26 cellular contexts compared by ENCODE assay signal in genomic region chr2:240292622-240293021, GRCh38.
"Had no signal": no experiment of that assay in that cellular context is flagged by ENCODE, and none has a peak within 500 bp of the region (broad histone marks: within the 10 kb centered on the region; RNA-seq: fewer than 3 reads in every experiment).

No MANE protein-coding gene starts in this region.

- H3K27me3 ChIP-seq: ascending aorta, body of pancreas, Peyer's patch had no signal

- H3K4me1 Mint-ChIP-seq: activated naive CD8-positive, alpha-beta T cell treated with anti-CD3 and anti-CD28 coated beads, Interleukin-2, amount 50 U/mL, for 24 hours had no signal

- H3K9me3 ChIP-seq: ascending aorta, body of pancreas, Peyer's patch, SJCRH30, SK-N-SH had no signal

- H3K27ac ChIP-seq: ascending aorta, body of pancreas, Peyer's patch, RWPE1, SJCRH30 had no signal

- H3K36me3 Mint-ChIP-seq: activated naive CD4-positive, alpha-beta T cell treated with anti-CD3 and anti-CD28 coated beads, Interleukin-2, amount 50 U/mL, for 72 hours had no signal

- H3K27me3 Mint-ChIP-seq: activated naive CD8-positive, alpha-beta T cell treated with anti-CD3 and anti-CD28 coated beads, Interleukin-2, amount 50 U/mL, for 24 hours had no signal

- ATAC-seq: activated naive CD4-positive, alpha-beta T cell treated with anti-CD3 and anti-CD28 coated beads, Interleukin-2, amount 50 U/mL, for 72 hours; activated naive CD8-positive, alpha-beta T cell treated with anti-CD3 and anti-CD28 coated beads, Interleukin-2, amount 50 U/mL, for 24 hours; activated T-cell treated with anti-CD3 and anti-CD28 coated beads, Interleukin-2, amount 50 U/mL, for 4 hours; body of pancreas; K562 had no signal

- H3K4me3 Mint-ChIP-seq: activated naive CD8-positive, alpha-beta T cell treated with anti-CD3 and anti-CD28 coated beads, Interleukin-2, amount 50 U/mL, for 24 hours; activated T-cell treated with anti-CD3 and anti-CD28 coated beads, Interleukin-2, amount 50 U/mL, for 4 hours had no signal

- H3K27ac Mint-ChIP-seq: activated naive CD4-positive, alpha-beta T cell treated with anti-CD3 and anti-CD28 coated beads, Interleukin-2, amount 50 U/mL, for 72 hours; activated naive CD8-positive, alpha-beta T cell treated with anti-CD3 and anti-CD28 coated beads, Interleukin-2, amount 50 U/mL, for 24 hours had no signal

- H3K4me3 ChIP-seq: ascending aorta, body of pancreas, K562, Peyer's patch, SJCRH30 had no signal

- H3K9me3 Mint-ChIP-seq: activated naive CD4-positive, alpha-beta T cell treated with anti-CD3 and anti-CD28 coated beads, Interleukin-2, amount 50 U/mL, for 72 hours; activated naive CD8-positive, alpha-beta T cell treated with anti-CD3 and anti-CD28 coated beads, Interleukin-2, amount 50 U/mL, for 24 hours; activated T-cell treated with anti-CD3 and anti-CD28 coated beads, Interleukin-2, amount 50 U/mL, for 4 hours had no signal

- DNase-seq: activated CD4-positive, alpha-beta T cell treated with anti-CD3 and anti-CD28 coated beads for 48 hours; activated CD4-positive, alpha-beta T cell treated with anti-CD3 and anti-CD28 coated beads, Interleukin-2, amount 50 U/mL, for 4 hours; activated CD4-positive, CD25-positive, alpha-beta regulatory T cell treated with anti-CD3 and anti-CD28 coated beads, Interleukin-2, amount 50 U/mL, for 72 hours; activated CD8-positive, alpha-beta memory T cell treated with anti-CD3 and anti-CD28 coated beads for 24 hours; activated naive CD4-positive, alpha-beta T cell treated with Interleukin-2 at 50 U/mL for 16 hours; activated naive CD8-positive, alpha-beta T cell treated with anti-CD3 and anti-CD28 coated beads, Interleukin-2, amount 50 U/mL, for 24 hours; activated T-cell treated with anti-CD3 and anti-CD28 coated beads, Interleukin-2, amount 50 U/mL, for 4 hours; amniotic stem cell; body of pancreas; Karpas-422; NCI-H1105 treated with DMSO at 0.1 percent for 48 hours; NCI-H1436 treated with DMSO at 0.1 percent for 48 hours; NCI-H187; NCI-H2081; NCI-H510A treated with DMSO at 0.1 percent for 48 hours; NCI-H69; NK-92 treated with Interleukin-12 subunit alpha and Interleukin-12 subunit beta, amount 100 ng/mL, for 24 hours; Peyer's patch; Right ventricle myocardium superior; SJCRH30; T-helper 1 cell had no signal

- H3K4me1 ChIP-seq: ascending aorta, body of pancreas, Peyer's patch had no signal

- H3K36me3 ChIP-seq: ascending aorta, Peyer's patch, SJCRH30 had no signal
